25 cellular contexts compared by ENCODE assay signal in genomic region chr7:4607321-4607729, GRCh38.
DNase-seq lines count a peak whose midpoint lies in the region; ATAC-seq and TF ChIP-seq lines count a peak whose summit lies in the region.
"Had no signal": no experiment of that assay in that cellular context is flagged by ENCODE, and none has a peak within 500 bp of the region (broad histone marks: within the 10 kb centered on the region; RNA-seq: fewer than 3 reads in every experiment).

No MANE protein-coding gene starts in this region.

- H3K4me3 Mint-ChIP-seq in nephron progenitor cell: no peak overlapping the region
- H3K4me3 Mint-ChIP-seq: activated T-cell treated with anti-CD3 and anti-CD28 coated beads, Interleukin-2, amount 50 U/mL, for 24 hours; CD8-positive, alpha-beta memory T cell; central memory CD8-positive, alpha-beta T cell; naive B cell; T-cell; type B pancreatic cell had no signal

- H3K27ac Mint-ChIP-seq in nephron progenitor cell: peak overlapping the region; percentile 15
- H3K27ac Mint-ChIP-seq: activated T-cell treated with anti-CD3 and anti-CD28 coated beads, Interleukin-2, amount 50 U/mL, for 24 hours; CD8-positive, alpha-beta memory T cell; naive B cell; T-cell; type B pancreatic cell had no signal

- no peak for ATAC-seq in body of pancreas
- no peak for ATAC-seq in GM21737 (IDR thresholded peaks at IDR 0.05; ENCODE audit: unreplicated experiment)
- ATAC-seq: T-cell had no signal

- no peaks in the 10 kb centered on the region for H3K4me1 ChIP-seq in body of pancreas
- H3K4me1 ChIP-seq: sigmoid colon had no signal

- DNase-seq in DMS153 treated with DMSO at 0.1 percent for 48 hours (lab: John Stamatoyannopoulos, UW; ENCODE audit: unreplicated experiment) (peak; percentile 16), DMS153 (lab: John Stamatoyannopoulos, UW) (no peak), Ammon's horn (ENCODE audit: low spot score) (peak; percentile 59), anterior cingulate cortex (lab: John Stamatoyannopoulos, UW) (peak in 39 of 58 donors; percentile 2 to 60 (median 23)), nephron progenitor cell (no peak), NCI-H2029 (lab: John Stamatoyannopoulos, UW) (no peak), body of pancreas (no peak)
- DNase-seq: activated CD4-positive, alpha-beta T cell treated with anti-CD3 and anti-CD28 coated beads for 1 hour; activated naive CD4-positive, alpha-beta T cell treated with Interleukin-2 at 50 U/mL for 16 hours; activated T-cell treated with anti-CD3 and anti-CD28 coated beads, Interleukin-2, amount 50 U/mL, for 24 hours; AML-193; amniotic stem cell; CD8-positive, alpha-beta memory T cell; foreskin melanocyte; KG1; naive B cell; NCI-H2029 treated with DMSO at 0.1 percent for 48 hours; NCI-H524; sigmoid colon; stimulated activated CD8-positive, alpha-beta memory T cell treated with anti-CD3 and anti-CD28 coated beads, Interleukin-4, amount 100 ng/mL, for 48 hours; T-cell had no signal

- TF ChIP-seq CTCF in nephron progenitor cell (IDR thresholded peaks at IDR 0.05) (no peak), body of pancreas (IDR thresholded peaks at IDR 0.05) (no peak)

- WGBS in body of pancreas, 2 donors: 60 to 70% methylated on average over 13 to 14 of the region's 14 CpGs

- H3K36me3 ChIP-seq in body of pancreas (replicated peaks in 1 of 2; ENCODE audit: insufficient read depth in 1 of 2, low read depth in 2 of 2): no peaks in the 10 kb centered on the region
- H3K36me3 ChIP-seq: sigmoid colon had no signal

- peaks cover 9% of the 10 kb centered on the region for H3K4me1 Mint-ChIP-seq in nephron progenitor cell
- H3K4me1 Mint-ChIP-seq: CD8-positive, alpha-beta memory T cell; central memory CD8-positive, alpha-beta T cell; T-cell had no signal

- no peaks in the 10 kb centered on the region for H3K9me3 ChIP-seq in body of pancreas
- H3K9me3 ChIP-seq: sigmoid colon had no signal

- H3K4me3 ChIP-seq in body of pancreas: no peak overlapping the region
- H3K4me3 ChIP-seq: sigmoid colon had no signal

- no peaks in the 10 kb centered on the region for H3K36me3 Mint-ChIP-seq in nephron progenitor cell (ENCODE audit: low read depth)
- H3K36me3 Mint-ChIP-seq: CD8-positive, alpha-beta memory T cell; naive B cell; T-cell; type B pancreatic cell had no signal

- H3K27me3 ChIP-seq in body of pancreas: no peaks in the 10 kb centered on the region
- H3K27me3 ChIP-seq: sigmoid colon had no signal

- peaks cover 11% of the 10 kb centered on the region for H3K9me3 Mint-ChIP-seq in nephron progenitor cell
- H3K9me3 Mint-ChIP-seq: activated T-cell treated with anti-CD3 and anti-CD28 coated beads, Interleukin-2, amount 50 U/mL, for 24 hours; CD8-positive, alpha-beta memory T cell; central memory CD8-positive, alpha-beta T cell; naive B cell; T-cell; type B pancreatic cell had no signal

- no peak for TF ChIP-seq POLR2A in body of pancreas (IDR thresholded peaks at IDR 0.05)

- H3K27ac ChIP-seq in body of pancreas: no peak overlapping the region
- H3K27ac ChIP-seq: 22Rv1, sigmoid colon had no signal

- H3K27me3 Mint-ChIP-seq in nephron progenitor cell (ENCODE audit: low read depth, poor library complexity): peaks cover 10% of the 10 kb centered on the region
- H3K27me3 Mint-ChIP-seq: activated T-cell treated with anti-CD3 and anti-CD28 coated beads, Interleukin-2, amount 50 U/mL, for 24 hours; central memory CD8-positive, alpha-beta T cell; T-cell had no signal

- intact Hi-C loops in body of pancreas (cut with DNase I): no loop called here

Comparison
In these comparisons a context has a peak if more than half of its experiments do, and no peak if none do; other contexts are left out.
1. DNase-seq: peak in DMS153 treated with DMSO at 0.1 percent for 48 hours (single experiment), Ammon's horn (single experiment) and anterior cingulate cortex (39 of 58); none in DMS153 (single experiment), nephron progenitor cell (single experiment), NCI-H2029 (single experiment) and body of pancreas (0 of 4).